In the genomic region with DNA sequence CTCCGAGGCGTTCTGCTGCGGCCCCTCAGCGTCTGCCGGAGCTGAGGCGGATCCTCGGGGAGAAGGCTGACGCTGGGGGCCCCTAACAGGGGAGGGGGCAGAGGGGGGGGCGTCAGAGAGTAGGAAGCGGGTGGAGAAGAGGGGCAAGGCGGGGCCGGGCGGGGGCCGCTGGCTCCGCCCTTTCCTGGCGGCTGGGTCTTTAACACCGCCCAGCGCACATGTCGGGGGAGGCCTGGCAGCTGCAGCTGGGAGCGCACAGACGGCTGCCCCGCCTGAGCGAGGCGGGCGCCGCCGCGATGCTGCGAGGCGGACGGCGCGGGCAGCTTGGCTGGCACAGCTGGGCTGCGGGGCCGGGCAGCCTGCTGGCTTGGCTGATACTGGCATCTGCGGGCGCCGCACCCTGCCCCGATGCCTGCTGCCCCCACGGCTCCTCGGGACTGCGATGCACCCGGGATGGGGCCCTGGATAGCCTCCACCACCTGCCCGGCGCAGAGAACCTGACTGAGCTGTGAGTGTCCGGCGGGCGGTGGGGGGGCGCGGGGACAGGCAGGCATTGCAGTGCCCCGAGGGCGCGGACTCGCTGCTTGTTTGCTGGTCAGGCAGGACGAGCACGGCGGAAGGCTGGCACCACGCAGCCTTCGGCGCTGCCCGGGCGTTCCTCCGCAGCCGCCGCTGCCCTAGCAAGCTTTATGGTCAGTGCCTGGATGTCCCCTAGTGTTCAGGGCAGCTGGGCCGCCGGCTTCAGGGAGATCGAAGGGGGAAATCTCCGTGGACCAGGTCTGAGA, we compare ENCODE assay signal across 9 cellular contexts. TPM values are rescaled to one million over a fixed set of nuclear protein-coding genes. Genes with fewer than 3 reads are reported as not detected.
DNase-seq lines count a peak whose midpoint lies in the region; ATAC-seq and TF ChIP-seq lines count a peak whose summit lies in the region.
"Had no signal": no experiment of that assay in that cellular context is flagged by ENCODE, and none has a peak within 500 bp of the region (broad histone marks: within the 10 kb centered on the region; RNA-seq: fewer than 3 reads in every experiment).

A gene (plus strand): TSS at position 227 of the 785 bp plus-strand sequence. CDS start 70 bp downstream, at position 297.

- H3K27ac Mint-ChIP-seq in activated CD8-positive, alpha-beta T cell treated with anti-CD3 and anti-CD28 coated beads for 36 hours = no peak within 1 kb of the TSS
- H3K27ac Mint-ChIP-seq in endothelial cell (ENCODE audit: unreplicated experiment) (no peak within 1 kb of the TSS), type B pancreatic cell (no peak within 1 kb of the TSS)
- peak within 1 kb of the TSS in 5 of 10 donors; percentile 45 to 71 (median 67) for H3K27ac Mint-ChIP-seq in naive thymus-derived CD8-positive, alpha-beta T cell

- H3K4me1 Mint-ChIP-seq in activated CD8-positive, alpha-beta T cell treated with anti-CD3 and anti-CD28 coated beads for 36 hours (ENCODE audit: low read depth) = peaks cover 49% of the 10 kb centered on the region
- H3K4me1 Mint-ChIP-seq in endothelial cell (ENCODE audit: unreplicated experiment) = peaks cover 27% of the 10 kb centered on the region
- peaks cover 14 to 43% (median 32%) of the 10 kb centered on the region in 4 donors for H3K4me1 Mint-ChIP-seq in naive thymus-derived CD8-positive, alpha-beta T cell
- H3K4me1 Mint-ChIP-seq in type B pancreatic cell (ENCODE audit: unreplicated experiment) = peaks cover 46% of the 10 kb centered on the region

- H3K27me3 Mint-ChIP-seq in activated CD8-positive, alpha-beta T cell treated with anti-CD3 and anti-CD28 coated beads for 36 hours = peaks cover 58% of the 10 kb centered on the region
- H3K27me3 Mint-ChIP-seq in endothelial cell (ENCODE audit: unreplicated experiment) = peaks cover 40% of the 10 kb centered on the region
- H3K27me3 Mint-ChIP-seq in naive thymus-derived CD8-positive, alpha-beta T cell = peaks cover 22 to 76% (median 50%) of the 10 kb centered on the region in 5 donors
- peaks cover 87% of the 10 kb centered on the region for H3K27me3 Mint-ChIP-seq in type B pancreatic cell

- no peak for TF ChIP-seq CTCF in activated CD8-positive, alpha-beta T cell treated with anti-CD3 and anti-CD28 coated beads for 36 hours (IDR thresholded peaks at IDR 0.05)
- TF ChIP-seq CTCF in endothelial cell (IDR thresholded peaks at IDR 0.05; ENCODE audit: unreplicated experiment) (no peak), type B pancreatic cell (conservative IDR thresholded peaks at IDR 0.05) (no peak)

- POLR2A ChIA-PET in activated CD8-positive, alpha-beta T cell treated with anti-CD3 and anti-CD28 coated beads for 36 hours (lab: Charles Lee) = interaction anchor here (0.6 to 4.1 kb wide), 20 partner anchors 11 to 134 kb away, joined by 3 to 20 read pairs (median 4); a partner anchor contains a TSS
- POLR2A ChIA-PET in naive thymus-derived CD8-positive, alpha-beta T cell (lab: Charles Lee) = interaction anchor here (0.6 to 3.0 kb wide), 9 partner anchors 12 to 171 kb away, joined by 3 to 13 read pairs (median 3); a partner anchor contains a TSS

- peak; percentile 67 for ATAC-seq in activated CD8-positive, alpha-beta T cell treated with anti-CD3 and anti-CD28 coated beads for 36 hours
- peak; percentile 82 to 86 for ATAC-seq in naive thymus-derived CD8-positive, alpha-beta T cell
- no peak for ATAC-seq in HG02938 (IDR thresholded peaks at IDR 0.05; ENCODE audit: unreplicated experiment)

- intact Hi-C loops in activated CD8-positive, alpha-beta T cell treated with anti-CD3 and anti-CD28 coated beads for 36 hours (cut with micrococcal nuclease) = loop anchor here (5.0 kb wide), 2 partner anchors 44 to 134 kb away; a partner anchor contains a TSS

- H3K4me3 Mint-ChIP-seq in activated CD8-positive, alpha-beta T cell treated with anti-CD3 and anti-CD28 coated beads for 36 hours = peak within 1 kb of the TSS; percentile 74
- peak within 1 kb of the TSS; percentile 56 for H3K4me3 Mint-ChIP-seq in endothelial cell (ENCODE audit: unreplicated experiment)
- H3K4me3 Mint-ChIP-seq in naive thymus-derived CD8-positive, alpha-beta T cell = peak within 1 kb of the TSS; percentile 72 to 92 (median 83)
- H3K4me3 Mint-ChIP-seq in type B pancreatic cell = peak within 1 kb of the TSS; percentile 88

- DNase-seq in NCI-H187 (lab: John Stamatoyannopoulos, UW) (peak; percentile 41 to 64), NCI-H187 treated with DMSO at 0.1 percent for 48 hours (lab: John Stamatoyannopoulos, UW) (no peak), NCI-H510A treated with DMSO at 0.1 percent for 48 hours (lab: John Stamatoyannopoulos, UW) (peak; percentile 71), endothelial cell (ENCODE audit: low spot score) (no peak), type B pancreatic cell (ENCODE audit: extremely low spot score, unreplicated experiment) (no peak)
- DNase-seq in activated CD8-positive, alpha-beta T cell treated with anti-CD3 and anti-CD28 coated beads for 36 hours = peak; percentile 75
- peak; percentile 37 to 74 (median 48) for DNase-seq in naive thymus-derived CD8-positive, alpha-beta T cell

- H3K36me3 Mint-ChIP-seq in activated CD8-positive, alpha-beta T cell treated with anti-CD3 and anti-CD28 coated beads for 36 hours (ENCODE audit: low read depth) = no peaks in the 10 kb centered on the region
- H3K36me3 Mint-ChIP-seq in endothelial cell (ENCODE audit: low read depth, unreplicated experiment) (peaks cover 10% of the 10 kb centered on the region), type B pancreatic cell (no peaks in the 10 kb centered on the region)
- H3K36me3 Mint-ChIP-seq in naive thymus-derived CD8-positive, alpha-beta T cell = no peaks in the 10 kb centered on the region

- CTCF ChIA-PET in activated CD8-positive, alpha-beta T cell treated with anti-CD3 and anti-CD28 coated beads for 36 hours (lab: Charles Lee) = interaction anchor here (0.7 to 13.5 kb wide), 36 partner anchors 9 to 327 kb away, joined by 3 to 273 read pairs (median 10); a partner anchor contains a TSS

- H3K9me3 Mint-ChIP-seq in activated CD8-positive, alpha-beta T cell treated with anti-CD3 and anti-CD28 coated beads for 36 hours = no peaks in the 10 kb centered on the region
- H3K9me3 Mint-ChIP-seq in endothelial cell (ENCODE audit: unreplicated experiment) = no peaks in the 10 kb centered on the region
- H3K9me3 Mint-ChIP-seq in naive thymus-derived CD8-positive, alpha-beta T cell = no peaks in the 10 kb centered on the region
- no peaks in the 10 kb centered on the region for H3K9me3 Mint-ChIP-seq in type B pancreatic cell

RNA-seq across cellular contexts. Expression of the gene that starts here (rescaled TPM):
- 10 to 100 TPM; 23.5 to 25.9 TPM for total RNA-seq in activated CD8-positive, alpha-beta T cell treated with anti-CD3 and anti-CD28 coated beads for 36 hours
- total RNA-seq in endothelial cell (ENCODE audit: unreplicated experiment) = 0.23 TPM
- not detected for total RNA-seq in naive thymus-derived CD8-positive, alpha-beta T cell
- polyA plus RNA-seq in naive thymus-derived CD8-positive, alpha-beta T cell = under 1 TPM in 2 of 3 donors, not detected in 1; 0.14 to 0.25 TPM
- 0.12 and 6.6 TPM in 2 replicates for total RNA-seq in type B pancreatic cell (ENCODE audit: low replicate concordance)
- total RNA-seq: dermis microvascular lymphatic vessel endothelial cell had no signal

Comparison
In these comparisons a context has a peak if more than half of its experiments do, and no peak if none do; other contexts are left out.
1. DNase-seq: peak in NCI-H187 (2 of 2), NCI-H510A treated with DMSO at 0.1 percent for 48 hours (single experiment) and activated CD8-positive, alpha-beta T cell treated with anti-CD3 and anti-CD28 coated beads for 36 hours (single experiment); none in NCI-H187 treated with DMSO at 0.1 percent for 48 hours (single experiment), endothelial cell (single experiment) and type B pancreatic cell (single experiment).
2. Peak in DNase-seq and ATAC-seq in naive thymus-derived CD8-positive, alpha-beta T cell; RNA of the gene not detected or under 1 TPM.
3. Peak in every context shown above with its lines, with median percentiles within 50 percentile points of each other: H3K4me3 Mint-ChIP-seq.